1 cellular context compared by ENCODE assay signal in the genomic region with DNA sequence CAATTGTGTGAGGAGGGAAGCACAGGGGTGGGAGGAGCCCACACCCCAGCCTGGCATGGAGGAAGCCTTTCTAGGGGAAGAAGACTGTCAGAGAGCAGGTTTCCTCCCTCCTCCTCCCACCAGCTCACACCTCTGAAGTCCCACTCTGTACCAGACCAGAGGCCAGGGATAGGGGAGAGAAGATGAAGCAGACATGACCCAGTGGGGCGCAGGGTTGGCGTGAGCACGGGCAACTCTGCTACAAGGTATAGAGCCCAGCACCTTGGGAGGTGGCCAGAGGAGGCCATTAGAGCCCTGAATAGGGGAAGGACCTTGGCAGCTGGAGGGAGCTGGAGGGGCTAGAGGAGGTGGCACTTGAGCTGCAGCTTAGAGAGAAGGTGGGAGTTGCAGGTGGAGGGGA.
TF ChIP-seq lines count a peak whose summit lies in the region.

No MANE protein-coding gene starts in this region.

TF ChIP-seq in HepG2, 621 proteins besides CTCF, POLR2A, EP300 and RAD21 (continued from another document):
- TF ChIP-seq, protein P1, sequence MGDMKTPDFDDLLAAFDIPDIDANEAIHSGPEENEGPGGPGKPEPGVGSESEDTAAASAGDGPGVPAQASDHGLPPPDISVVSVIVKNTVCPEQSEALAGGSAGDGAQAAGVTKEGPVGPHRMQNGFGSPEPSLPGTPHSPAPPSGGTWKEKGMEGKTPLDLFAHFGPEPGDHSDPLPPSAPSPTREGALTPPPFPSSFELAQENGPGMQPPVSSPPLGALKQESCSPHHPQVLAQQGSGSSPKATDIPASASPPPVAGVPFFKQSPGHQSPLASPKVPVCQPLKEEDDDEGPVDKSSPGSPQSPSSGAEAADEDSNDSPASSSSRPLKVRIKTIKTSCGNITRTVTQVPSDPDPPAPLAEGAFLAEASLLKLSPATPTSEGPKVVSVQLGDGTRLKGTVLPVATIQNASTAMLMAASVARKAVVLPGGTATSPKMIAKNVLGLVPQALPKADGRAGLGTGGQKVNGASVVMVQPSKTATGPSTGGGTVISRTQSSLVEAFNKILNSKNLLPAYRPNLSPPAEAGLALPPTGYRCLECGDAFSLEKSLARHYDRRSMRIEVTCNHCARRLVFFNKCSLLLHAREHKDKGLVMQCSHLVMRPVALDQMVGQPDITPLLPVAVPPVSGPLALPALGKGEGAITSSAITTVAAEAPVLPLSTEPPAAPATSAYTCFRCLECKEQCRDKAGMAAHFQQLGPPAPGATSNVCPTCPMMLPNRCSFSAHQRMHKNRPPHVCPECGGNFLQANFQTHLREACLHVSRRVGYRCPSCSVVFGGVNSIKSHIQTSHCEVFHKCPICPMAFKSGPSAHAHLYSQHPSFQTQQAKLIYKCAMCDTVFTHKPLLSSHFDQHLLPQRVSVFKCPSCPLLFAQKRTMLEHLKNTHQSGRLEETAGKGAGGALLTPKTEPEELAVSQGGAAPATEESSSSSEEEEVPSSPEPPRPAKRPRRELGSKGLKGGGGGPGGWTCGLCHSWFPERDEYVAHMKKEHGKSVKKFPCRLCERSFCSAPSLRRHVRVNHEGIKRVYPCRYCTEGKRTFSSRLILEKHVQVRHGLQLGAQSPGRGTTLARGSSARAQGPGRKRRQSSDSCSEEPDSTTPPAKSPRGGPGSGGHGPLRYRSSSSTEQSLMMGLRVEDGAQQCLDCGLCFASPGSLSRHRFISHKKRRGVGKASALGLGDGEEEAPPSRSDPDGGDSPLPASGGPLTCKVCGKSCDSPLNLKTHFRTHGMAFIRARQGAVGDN (CRISPR knock-in tag; IDR thresholded peaks at IDR 0.05): peak; percentile 47
- TF ChIP-seq HNRNPL (IDR thresholded peaks at IDR 0.05; ENCODE audit: low read depth, low read length): 0 out of 2 replicates have a peak, but pooled peaks have one; percentile 35
- TF ChIP-seq AHR (CRISPR knock-in tag; IDR thresholded peaks at IDR 0.05): no peak
- TF ChIP-seq SMYD3 (CRISPR knock-in tag; IDR thresholded peaks at IDR 0.05): no peak
